1 cellular context compared by ENCODE assay signal in genomic region chr6:35051997-35052583, GRCh38.
TF ChIP-seq lines count a peak whose summit lies in the region.

No MANE protein-coding gene starts in this region.

TF ChIP-seq in HepG2, 621 proteins besides CTCF, POLR2A, EP300 and RAD21 (continued from another document):
- TF ChIP-seq ATF2 (CRISPR knock-in tag; IDR thresholded peaks at IDR 0.05) (0 out of 2 replicates have a peak, but pooled peaks have one; percentile 32), KAT2B (IDR thresholded peaks at IDR 0.05; ENCODE audit: borderline replicate concordance, low read depth, low read length) (no peak), PATZ1 (CRISPR knock-in tag; IDR thresholded peaks at IDR 0.05) (no peak), NCOR1 (IDR thresholded peaks at IDR 0.05; ENCODE audit: borderline replicate concordance, low read length) (peak; percentile 45; the same call in 1 of the 2 replicates), SATB2 (CRISPR knock-in tag; IDR thresholded peaks at IDR 0.05) (no peak), NR2F6 (IDR thresholded peaks at IDR 0.05) (peak; percentile 48; the same call in 1 of the 2 replicates), NR2F6 (CRISPR knock-in tag; IDR thresholded peaks at IDR 0.05) (peak; percentile 37; the same call in 1 of the 2 replicates), ZBTB33 (CRISPR knock-in tag; IDR thresholded peaks at IDR 0.05) (0 out of 2 replicates have a peak, but pooled peaks have one; percentile 5), HNF4A (CRISPR knock-in tag; IDR thresholded peaks at IDR 0.05) (peak; percentile 81), ZNF460 (CRISPR knock-in tag; IDR thresholded peaks at IDR 0.05; ENCODE audit: borderline replicate concordance) (peak; percentile 83), KDM6A (CRISPR knock-in tag; IDR thresholded peaks at IDR 0.05; ENCODE audit: low read depth) (no peak), SRF (IDR thresholded peaks at IDR 0.05; ENCODE audit: low read depth, low read length) (no peak), ZNF652 (CRISPR knock-in tag; IDR thresholded peaks at IDR 0.05; ENCODE audit: borderline replicate concordance, low read depth) (no peak), ZNF121 (CRISPR knock-in tag; IDR thresholded peaks at IDR 0.05) (peak; percentile 97), ZNF576 (CRISPR knock-in tag; IDR thresholded peaks at IDR 0.05) (no peak), ZNF12 (CRISPR knock-in tag; IDR thresholded peaks at IDR 0.05) (no peak), SALL1 (CRISPR knock-in tag; IDR thresholded peaks at IDR 0.05) (peak; percentile 28; the same call in 1 of the 2 replicates), ZNF563 (CRISPR knock-in tag; IDR thresholded peaks at IDR 0.05) (peak; percentile 27; the same call in 1 of the 2 replicates), ZMYM3 (CRISPR knock-in tag; IDR thresholded peaks at IDR 0.05) (peak; percentile 66; the same call in 1 of the 2 replicates), KLF6 (CRISPR knock-in tag; IDR thresholded peaks at IDR 0.05) (no peak)
